Comparison of ENCODE assay signal across 22 cellular contexts in the genomic region with DNA sequence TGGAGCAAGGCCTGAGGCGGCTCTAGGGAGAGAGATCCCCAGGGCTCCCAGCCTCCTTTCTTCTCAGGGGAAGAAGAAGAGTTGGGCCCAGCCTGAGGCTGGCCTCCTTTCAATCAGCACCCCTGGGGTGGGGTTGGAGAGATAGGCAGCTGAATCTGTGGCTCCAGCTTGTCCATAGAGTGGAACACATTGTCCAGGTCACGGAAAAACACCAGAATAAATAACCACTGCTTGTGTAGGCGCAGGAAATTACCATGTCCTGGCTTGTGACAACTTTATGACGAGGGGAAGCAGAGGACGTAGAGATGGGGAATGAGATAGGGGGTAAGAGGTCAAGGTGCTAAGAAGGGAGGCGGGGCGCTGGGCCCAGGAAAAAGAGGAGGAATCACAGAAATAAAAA.
DNase-seq lines count a peak whose midpoint lies in the region; ATAC-seq, FAIRE-seq and TF ChIP-seq lines count a peak whose summit lies in the region.
"Had no signal": no experiment of that assay in that cellular context is flagged by ENCODE, and none has a peak within 500 bp of the region (broad histone marks: within the 10 kb centered on the region; RNA-seq: fewer than 3 reads in every experiment).

No MANE protein-coding gene starts in this region.

- H3K27me3 ChIP-seq in astrocyte (ENCODE audit: insufficient read depth, low read length) (no peaks in the 10 kb centered on the region), upper lobe of left lung (no peaks in the 10 kb centered on the region), lower lobe of right lung (ENCODE audit: low read depth) (no peaks in the 10 kb centered on the region)

- H3K79me2 ChIP-seq in astrocyte (ENCODE audit: insufficient read depth, low read length) = no peaks in the 10 kb centered on the region

- H4K20me1 ChIP-seq in astrocyte (ENCODE audit: insufficient read depth, low read length) = no peaks in the 10 kb centered on the region
- H4K20me1 ChIP-seq: BLaER1 treated with 17β-estradiol and CSF1 and Interleukin-3, amounts not matched to agents 10 nM and 100 nM had no signal

- H3K4me3 Mint-ChIP-seq in activated T-cell treated with anti-CD3 and anti-CD28 coated beads, Interleukin-2, amount 50 U/mL, for 72 hours = peak overlapping the region; percentile 47 to 55
- H3K4me3 Mint-ChIP-seq in astrocyte (ENCODE audit: unreplicated experiment) = no peak overlapping the region
- H3K4me3 Mint-ChIP-seq: CD4-positive, alpha-beta T cell had no signal

- H3K4me1 ChIP-seq in astrocyte (ENCODE audit: insufficient read depth, low read length) (no peaks in the 10 kb centered on the region), upper lobe of left lung (peaks cover 0 to 8% (median 0%) of the 10 kb centered on the region in 4 donors), lower lobe of right lung (peaks cover 7% of the 10 kb centered on the region)
- H3K4me1 ChIP-seq: A549 had no signal

- no peak overlapping the region for H3K27ac ChIP-seq in astrocyte (ENCODE audit: low read depth, low read length)
- peak overlapping the region in 3 of 4 donors; percentile 56 to 73 (median 58) for H3K27ac ChIP-seq in upper lobe of left lung
- no peak overlapping the region for H3K27ac ChIP-seq in lower lobe of right lung
- H3K27ac ChIP-seq: A549; BLaER1 treated with 17β-estradiol and CSF1 and Interleukin-3, amounts not matched to agents 10 nM and 100 nM had no signal

- DNase-seq in activated T-cell treated with anti-CD3 and anti-CD28 coated beads, Interleukin-2, amount 50 U/mL, for 72 hours = no peak
- DNase-seq in activated T-cell treated with anti-CD3 and anti-CD28 coated beads for 4 hours = no peak
- DNase-seq in astrocyte (ENCODE audit: low read depth) = no peak
- peak; percentile 43 for DNase-seq in mesenteric fat pad (ENCODE audit: low spot score)
- no peak for DNase-seq in upper lobe of left lung
- no peak for DNase-seq in lower lobe of right lung
- no peak for DNase-seq in cardiac septum (ENCODE audit: low spot score)
- DNase-seq: AML-193; CD4-positive, alpha-beta T cell; KG1; MM.1S; NCI-H2029; NCI-H446 treated with DMSO at 0.1 percent for 48 hours; NCI-H526; RPMI8226; SHP77 had no signal

- H2AFZ ChIP-seq in astrocyte (ENCODE audit: low read depth, low read length) = no peak overlapping the region

- H3K36me3 ChIP-seq in astrocyte (ENCODE audit: insufficient read depth, low read length) (no peaks in the 10 kb centered on the region), upper lobe of left lung (no peaks in the 10 kb centered on the region), lower lobe of right lung (no peaks in the 10 kb centered on the region)
- H3K36me3 ChIP-seq: BLaER1 treated with 17β-estradiol and CSF1 and Interleukin-3, amounts not matched to agents 10 nM and 100 nM had no signal

- H3K36me3 Mint-ChIP-seq in activated T-cell treated with anti-CD3 and anti-CD28 coated beads, Interleukin-2, amount 50 U/mL, for 72 hours (ENCODE audit: insufficient read depth in 2 of 2) = peaks cover 0 to 3% of the 10 kb centered on the region in 2 donors
- no peaks in the 10 kb centered on the region for H3K36me3 Mint-ChIP-seq in astrocyte (ENCODE audit: low read depth, unreplicated experiment)

- H3K4me1 Mint-ChIP-seq in activated T-cell treated with anti-CD3 and anti-CD28 coated beads, Interleukin-2, amount 50 U/mL, for 72 hours (ENCODE audit: low read depth) = peaks cover 23% of the 10 kb centered on the region
- H3K4me1 Mint-ChIP-seq in astrocyte (ENCODE audit: low read depth, unreplicated experiment) = no peaks in the 10 kb centered on the region

- H3K4me3 ChIP-seq in astrocyte (ENCODE audit: insufficient read depth, low read depth, low read length) (no peak overlapping the region), upper lobe of left lung (no peak overlapping the region), lower lobe of right lung (no peak overlapping the region)
- H3K4me3 ChIP-seq: A549; BLaER1 treated with 17β-estradiol and CSF1 and Interleukin-3, amounts not matched to agents 10 nM and 100 nM had no signal

- peak overlapping the region; percentile 22 for H3K27ac Mint-ChIP-seq in activated T-cell treated with anti-CD3 and anti-CD28 coated beads, Interleukin-2, amount 50 U/mL, for 72 hours
- H3K27ac Mint-ChIP-seq in astrocyte (ENCODE audit: unreplicated experiment) = no peak overlapping the region
- H3K27ac Mint-ChIP-seq: CD4-positive, alpha-beta T cell had no signal

- intact Hi-C loops in lower lobe of right lung (cut with DNase I) (no loop called here), cardiac septum (cut with DNase I) (no loop called here)

- WGBS in upper lobe of left lung, 2 donors = 76 to 82% methylated on average over 6 to 7 of the region's 7 CpGs

- H3K9ac ChIP-seq in astrocyte (ENCODE audit: low read length) = no peak overlapping the region
- H3K9ac ChIP-seq: BLaER1 treated with 17β-estradiol and CSF1 and Interleukin-3, amounts not matched to agents 10 nM and 100 nM had no signal

- peaks cover 44% of the 10 kb centered on the region for H3K27me3 Mint-ChIP-seq in activated T-cell treated with anti-CD3 and anti-CD28 coated beads, Interleukin-2, amount 50 U/mL, for 72 hours (ENCODE audit: low read depth)
- peaks cover 2% of the 10 kb centered on the region for H3K27me3 Mint-ChIP-seq in astrocyte (ENCODE audit: low read depth, unreplicated experiment)
- H3K27me3 Mint-ChIP-seq: CD4-positive, alpha-beta T cell had no signal

- H3K4me2 ChIP-seq in astrocyte (ENCODE audit: low read length) = no peak overlapping the region
- H3K4me2 ChIP-seq: A549; BLaER1 treated with 17β-estradiol and CSF1 and Interleukin-3, amounts not matched to agents 10 nM and 100 nM had no signal

- H3K9me3 Mint-ChIP-seq in activated T-cell treated with anti-CD3 and anti-CD28 coated beads, Interleukin-2, amount 50 U/mL, for 72 hours = peaks cover 2 to 3% of the 10 kb centered on the region in 2 donors
- no peaks in the 10 kb centered on the region for H3K9me3 Mint-ChIP-seq in astrocyte (ENCODE audit: unreplicated experiment)
- H3K9me3 Mint-ChIP-seq: CD4-positive, alpha-beta T cell had no signal

- peak; percentile 20 for FAIRE-seq in astrocyte (lab: Jason Lieb, UNC)
- FAIRE-seq: A549, D721Med, H54, HTR-8/SVneo had no signal

- H3K9me3 ChIP-seq in astrocyte (ENCODE audit: insufficient read depth, low read depth, low read length) (no peaks in the 10 kb centered on the region), upper lobe of left lung (no peaks in the 10 kb centered on the region), lower lobe of right lung (no peaks in the 10 kb centered on the region)
- H3K9me3 ChIP-seq: A549 had no signal

- peak in 1 of 2 donors; percentile 3 for ATAC-seq in activated T-cell treated with anti-CD3 and anti-CD28 coated beads, Interleukin-2, amount 50 U/mL, for 72 hours (replicated peaks in 1 of 2)
- no peak for ATAC-seq in upper lobe of left lung (ENCODE audit: low FRiP score in 2 of 2)
- ATAC-seq in GM21447 (IDR thresholded peaks at IDR 0.05; ENCODE audit: unreplicated experiment) = no peak
- no peak for ATAC-seq in lower lobe of right lung
- ATAC-seq: A549 had no signal

- TF ChIP-seq EP300 in upper lobe of left lung (IDR thresholded peaks at IDR 0.05) = peak in 3 of 4 donors; percentile 14 to 71 (median 66)

- no peak for TF ChIP-seq POLR2A in upper lobe of left lung (IDR thresholded peaks at IDR 0.05)

- TF ChIP-seq CTCF in astrocyte (IDR thresholded peaks at IDR 0.05; ENCODE audit: insufficient read depth, low read depth, low read length) = no peak
- TF ChIP-seq CTCF in upper lobe of left lung (IDR thresholded peaks at IDR 0.05) = no peak
- TF ChIP-seq CTCF in lower lobe of right lung (IDR thresholded peaks at IDR 0.05) = no peak

Comparison
In these comparisons a context has a peak if more than half of its experiments do, and no peak if none do; other contexts are left out.
1. H3K27ac ChIP-seq: peak in upper lobe of left lung (3 of 4); none in astrocyte (single experiment) and lower lobe of right lung (single experiment).